In genomic region chr5:9716838-9717281, GRCh38 we compare ENCODE assay signal across 11 cellular contexts.
DNase-seq lines count a peak whose midpoint lies in the region; ATAC-seq, FAIRE-seq and TF ChIP-seq lines count a peak whose summit lies in the region.
"Had no signal": no experiment of that assay in that cellular context is flagged by ENCODE, and none has a peak within 500 bp of the region (broad histone marks: within the 10 kb centered on the region; RNA-seq: fewer than 3 reads in every experiment).

No MANE protein-coding gene starts in this region.

- POLR2A ChIA-PET in Caco-2 (lab: Charles Lee) = no interaction called here

- H3K36me3 ChIP-seq in Caco-2 (ENCODE audit: control insufficient read depth, insufficient read depth, low read length) = no peaks in the 10 kb centered on the region

- H3K4me3 Mint-ChIP-seq in nephron progenitor cell (no peak overlapping the region), Caco-2 (ENCODE audit: unreplicated experiment) (no peak overlapping the region)

- H3K27ac Mint-ChIP-seq in nephron progenitor cell = peak overlapping the region; percentile 15
- no peak overlapping the region for H3K27ac Mint-ChIP-seq in Caco-2 (ENCODE audit: unreplicated experiment)

- intact Hi-C loops in Caco-2 (cut with micrococcal nuclease; ENCODE audit: unreplicated experiment) = no loop called here

- H3K9me3 Mint-ChIP-seq in nephron progenitor cell = peaks cover 18% of the 10 kb centered on the region
- H3K9me3 Mint-ChIP-seq in Caco-2 (ENCODE audit: unreplicated experiment) = peaks cover 28% of the 10 kb centered on the region

- no peak overlapping the region for H3K4me3 ChIP-seq in Caco-2 (ENCODE audit: low read depth, low read length)

- DNase-seq in RCC 7860 (ENCODE audit: low spot score) (peak; percentile 28), nephron progenitor cell (no peak), DMS79 (lab: John Stamatoyannopoulos, UW) (no peak), NCI-H2081 treated with DMSO at 0.1 percent for 48 hours (lab: John Stamatoyannopoulos, UW) (no peak), Caco-2 (no peak)
- DNase-seq in stimulated activated CD4-positive, alpha-beta T cell treated with anti-CD3 and anti-CD28 coated beads, Interleukin-2, amount 100 ng/mL, for 24 hours = no peak
- DNase-seq: activated CD8-positive, alpha-beta memory T cell treated with anti-CD3 and anti-CD28 coated beads, Interleukin-2, amount 50 U/mL, for 48 hours; stimulated activated CD4-positive, alpha-beta T cell treated with anti-CD3 and anti-CD28 coated beads, Interleukin-4, amount 100 ng/mL, for 1 hour had no signal

- no peaks in the 10 kb centered on the region for H3K9me3 ChIP-seq in Caco-2

- CTCF ChIA-PET in Caco-2 (lab: Charles Lee) = no interaction called here

- H3K27me3 ChIP-seq in Caco-2 (replicated peaks; ENCODE audit: control insufficient read depth, insufficient read depth, low read length) = no peaks in the 10 kb centered on the region

- no TSS peak for BruUV-seq in Caco-2 (replicated peaks; lab: Mats Ljungman, UMichigan)

- H3K36me3 Mint-ChIP-seq in nephron progenitor cell (ENCODE audit: low read depth) (peaks cover 7% of the 10 kb centered on the region), Caco-2 (ENCODE audit: insufficient read depth, unreplicated experiment) (peaks cover 5% of the 10 kb centered on the region)

- FAIRE-seq in RCC 7860 (lab: Jason Lieb, UNC) = no peak

- H3K27me3 Mint-ChIP-seq in nephron progenitor cell (ENCODE audit: low read depth, poor library complexity) (peaks cover 8% of the 10 kb centered on the region), Caco-2 (ENCODE audit: insufficient read depth, unreplicated experiment) (no peaks in the 10 kb centered on the region)

- H3K4me1 Mint-ChIP-seq in nephron progenitor cell = peaks cover 37% of the 10 kb centered on the region
- H3K4me1 Mint-ChIP-seq in Caco-2 (ENCODE audit: low read depth, unreplicated experiment) = peaks cover 34% of the 10 kb centered on the region

- ATAC-seq in GM18873 (IDR thresholded peaks at IDR 0.05; ENCODE audit: low FRiP score, unreplicated experiment) (peak; percentile 75), HG02870 (IDR thresholded peaks at IDR 0.05; ENCODE audit: unreplicated experiment) (peak; percentile 93)
- ATAC-seq: left lobe of liver had no signal

- H3K4me1 ChIP-seq in Caco-2 = peaks cover 15% of the 10 kb centered on the region; the same call in 1 of the 2 replicates

- TF ChIP-seq CTCF in nephron progenitor cell (IDR thresholded peaks at IDR 0.05) (no peak), Caco-2 (IDR thresholded peaks at IDR 0.05; ENCODE audit: insufficient read depth in 1 of 2, low read depth in 1 of 2, low read length in 1 of 2, severe bottlenecking in 1 of 2, unreplicated experiment in 1 of 2) (no peak)
